ENCODE assay signal across 1 cellular context in the genomic region with DNA sequence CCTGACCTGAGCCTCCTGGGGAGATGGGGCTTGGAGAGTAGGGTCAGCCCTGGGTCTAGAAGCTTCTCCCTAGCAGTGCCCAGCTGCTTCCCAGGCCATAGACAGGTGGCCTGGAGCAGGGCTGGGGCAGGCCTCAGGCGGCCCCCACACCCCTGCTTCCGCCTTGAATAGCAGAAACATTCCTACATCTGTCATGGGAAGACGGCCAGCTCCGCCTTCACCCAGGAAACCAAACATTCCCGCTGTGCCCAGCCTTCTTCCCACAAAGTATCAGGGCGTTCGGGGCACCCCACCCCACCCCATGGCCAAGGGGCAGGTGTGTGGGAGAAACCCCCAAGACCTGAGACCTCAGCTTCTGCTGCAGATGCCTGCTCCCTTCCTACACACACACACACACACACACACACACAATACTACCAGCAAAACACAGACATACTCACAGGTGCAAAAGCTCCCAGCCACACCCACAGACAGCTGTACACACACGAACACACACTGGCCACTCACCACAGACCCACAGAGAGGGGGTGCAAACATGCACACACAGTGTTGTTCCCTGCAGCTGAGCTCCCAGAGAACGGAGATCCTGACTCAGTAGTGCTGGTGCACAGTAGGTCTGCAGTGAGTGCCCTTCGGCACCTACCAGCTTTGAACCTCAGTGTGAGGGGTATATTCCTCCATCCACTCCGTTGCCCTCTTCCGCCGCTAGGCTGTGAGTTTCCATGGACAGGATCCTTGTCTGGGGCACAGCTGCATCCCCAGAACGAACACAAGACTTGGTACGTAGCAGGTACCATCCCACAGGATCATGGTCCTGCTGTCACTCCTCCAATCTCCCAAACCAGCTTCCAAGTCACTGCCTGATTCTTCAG.
TF ChIP-seq lines count a peak whose summit lies in the region.

No MANE protein-coding gene starts in this region.

TF ChIP-seq in GM12878, 131 proteins besides CTCF, POLR2A, EP300 and RAD21:
- TF ChIP-seq TCF3 (IDR thresholded peaks at IDR 0.05; ENCODE audit: borderline replicate concordance, insufficient read depth, low read depth, low read length) (0 out of 2 replicates have a peak, but pooled peaks have one; percentile 12), TCF12 (IDR thresholded peaks at IDR 0.05; ENCODE audit: low read depth, low read length) (0 out of 2 replicates have a peak, but pooled peaks have one; percentile 8), MYC (IDR thresholded peaks at IDR 0.05; ENCODE audit: insufficient read depth, insufficient read length, insufficient replicate concordance, low read length, severe bottlenecking) (no peak), WRNIP1 (IDR thresholded peaks at IDR 0.05; ENCODE audit: borderline replicate concordance, low read depth, low read length) (no peak), RCOR1 (conservative IDR thresholded peaks at IDR 0.05; ENCODE audit: low read depth, low read length) (no peak)
- TF ChIP-seq, protein P1, sequence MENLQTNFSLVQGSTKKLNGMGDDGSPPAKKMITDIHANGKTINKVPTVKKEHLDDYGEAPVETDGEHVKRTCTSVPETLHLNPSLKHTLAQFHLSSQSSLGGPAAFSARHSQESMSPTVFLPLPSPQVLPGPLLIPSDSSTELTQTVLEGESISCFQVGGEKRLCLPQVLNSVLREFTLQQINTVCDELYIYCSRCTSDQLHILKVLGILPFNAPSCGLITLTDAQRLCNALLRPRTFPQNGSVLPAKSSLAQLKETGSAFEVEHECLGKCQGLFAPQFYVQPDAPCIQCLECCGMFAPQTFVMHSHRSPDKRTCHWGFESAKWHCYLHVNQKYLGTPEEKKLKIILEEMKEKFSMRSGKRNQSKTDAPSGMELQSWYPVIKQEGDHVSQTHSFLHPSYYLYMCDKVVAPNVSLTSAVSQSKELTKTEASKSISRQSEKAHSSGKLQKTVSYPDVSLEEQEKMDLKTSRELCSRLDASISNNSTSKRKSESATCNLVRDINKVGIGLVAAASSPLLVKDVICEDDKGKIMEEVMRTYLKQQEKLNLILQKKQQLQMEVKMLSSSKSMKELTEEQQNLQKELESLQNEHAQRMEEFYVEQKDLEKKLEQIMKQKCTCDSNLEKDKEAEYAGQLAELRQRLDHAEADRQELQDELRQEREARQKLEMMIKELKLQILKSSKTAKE (IDR thresholded peaks at IDR 0.05; ENCODE audit: low read depth, poor library complexity, severe bottlenecking) = no peak
